8 cellular contexts compared by ENCODE assay signal in genomic region chr1:89719502-89720306, GRCh38.
DNase-seq lines count a peak whose midpoint lies in the region; ATAC-seq and TF ChIP-seq lines count a peak whose summit lies in the region.

No MANE protein-coding gene starts in this region.

- CTCF ChIA-PET in GM10248 (lab: Yijun Ruan, JAX): interaction anchor here (0.7 to 2.4 kb wide), 13 partner anchors 9 to 124 kb away, joined by 3 to 9 read pairs (median 4); no protein-coding TSS in a partner anchor

- TF ChIP-seq CTCF in GM10248 (IDR thresholded peaks at IDR 0.05; ENCODE audit: control extremely low read depth, extremely low read depth, low read depth, missing control alignments) (no peak), coronary artery (IDR thresholded peaks at IDR 0.05) (no peak)

- H3K4me3 ChIP-seq in coronary artery: no peak overlapping the region

- POLR2A ChIA-PET in GM10248 (lab: Yijun Ruan, JAX): no interaction called here

- H3K27ac ChIP-seq in coronary artery: peak overlapping the region in 1 of 2 donors; percentile 38

- DNase-seq in GM10248 (ENCODE audit: extremely low spot score): peak; percentile 39
- peak; percentile 21 for DNase-seq in SKM-1 (lab: John Stamatoyannopoulos, UW; ENCODE audit: unreplicated experiment)
- no peak for DNase-seq in left cardiac atrium
- no peak for DNase-seq in COLO829 (ENCODE audit: low spot score)
- no peak for DNase-seq in coronary artery (ENCODE audit: low spot score)
- no peak for DNase-seq in left colon

- intact Hi-C loops in left cardiac atrium (cut with DNase I): loop anchor here in 1 of 2 donors (2.0 to 5.0 kb wide), 2 partner anchors 38 to 87 kb away; partner anchors contain the start of gene LRRC8C
- intact Hi-C loops in left colon (cut with DNase I, micrococcal nuclease): no loop called here

- ATAC-seq in GM21367 (IDR thresholded peaks at IDR 0.05; ENCODE audit: unreplicated experiment): peak; percentile 90
- ATAC-seq in HG03521 (IDR thresholded peaks at IDR 0.05; ENCODE audit: unreplicated experiment): peak; percentile 77
- ATAC-seq in left cardiac atrium: peak; percentile 21 to 23
- no peak for ATAC-seq in left colon

Comparison
In these comparisons a context has a peak if more than half of its experiments do, and no peak if none do; other contexts are left out.
1. DNase-seq: peak in GM10248 (single experiment) and SKM-1 (single experiment); none in left cardiac atrium (single experiment), COLO829 (single experiment), coronary artery (single experiment) and left colon (0 of 2).